In the genomic region with DNA sequence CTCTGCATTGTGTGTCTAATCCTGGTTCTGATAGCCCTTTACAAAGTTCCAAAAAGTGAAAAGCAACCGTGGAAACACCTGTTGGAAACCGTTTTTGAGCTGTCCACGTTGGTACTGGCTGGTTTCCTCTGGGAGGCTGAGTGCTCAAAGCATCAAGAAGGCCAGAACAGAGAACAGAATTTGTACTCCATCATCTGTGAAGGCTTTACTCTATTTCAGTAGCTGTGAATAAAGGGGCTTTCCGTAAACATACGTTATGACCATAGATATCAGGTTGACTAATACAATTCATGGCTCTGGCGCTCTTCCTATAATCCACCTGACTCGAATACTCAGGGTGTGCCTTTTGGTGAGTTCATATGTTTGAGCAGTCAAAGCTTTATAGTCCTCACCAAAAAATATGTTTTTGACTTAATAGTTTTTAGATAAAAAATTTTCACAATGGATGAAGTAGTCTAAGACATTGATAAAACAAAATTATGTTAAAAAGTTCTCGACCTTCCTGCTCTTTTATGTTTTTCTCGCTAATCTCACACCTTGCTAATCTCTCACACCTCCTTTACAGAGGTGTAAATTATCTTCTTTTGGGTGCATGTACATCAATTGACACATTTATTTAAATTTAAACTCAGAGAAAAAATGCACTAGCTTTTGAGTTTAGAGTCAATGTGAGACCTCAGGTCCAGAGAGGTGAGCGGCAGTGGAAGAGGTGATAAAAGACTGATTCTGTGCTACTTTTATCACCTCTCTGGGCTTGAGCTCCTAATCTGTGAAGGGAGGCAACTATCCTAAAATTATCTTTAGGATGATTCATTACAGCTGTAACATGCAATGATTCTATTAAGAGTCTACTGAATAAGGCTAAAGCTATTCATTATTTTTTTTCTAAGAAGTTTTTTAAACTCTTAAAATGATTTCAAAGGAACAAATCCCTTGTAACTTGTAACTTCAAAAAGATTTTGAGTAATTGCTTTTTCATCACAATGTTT, we compare ENCODE assay signal across 12 cellular contexts.
A peak's percentile ranks its signal among the peaks of the same experiment; 100 is the strongest.
DNase-seq lines count a peak whose midpoint lies in the region; ATAC-seq and TF ChIP-seq lines count a peak whose summit lies in the region.
"Had no signal": no experiment of that assay in that cellular context is flagged by ENCODE, and none has a peak within 500 bp of the region (broad histone marks: within the 10 kb centered on the region; RNA-seq: fewer than 3 reads in every experiment).

No MANE protein-coding gene starts in this region.

- peak overlapping the region; percentile 96 for H3K27ac Mint-ChIP-seq in activated naive CD8-positive, alpha-beta T cell
- H3K27ac Mint-ChIP-seq: endodermal cell had no signal

- H3K9me3 ChIP-seq in adrenal gland (replicated peaks in 1 of 3), result no peaks in the 10 kb centered on the region
- H3K9me3 ChIP-seq: transverse colon had no signal

- peaks cover 87% of the 10 kb centered on the region for H3K4me1 Mint-ChIP-seq in activated naive CD8-positive, alpha-beta T cell (ENCODE audit: low read depth)

- no peak for TF ChIP-seq CTCF in GM10248 (IDR thresholded peaks at IDR 0.05; ENCODE audit: control extremely low read depth, extremely low read depth, low read depth, missing control alignments)
- TF ChIP-seq CTCF in adrenal gland (IDR thresholded peaks at IDR 0.05), result no peak

- peak; percentile 29 for DNase-seq in GM10248 (ENCODE audit: extremely low spot score)
- DNase-seq in amniotic stem cell (lab: John Stamatoyannopoulos, UW), result no peak
- DNase-seq in ACHN, result no peak
- DNase-seq in adrenal gland, result no peak
- DNase-seq: Calu3, endodermal cell, transverse colon had no signal

- peaks cover 4% of the 10 kb centered on the region for H3K9me3 Mint-ChIP-seq in activated naive CD8-positive, alpha-beta T cell (ENCODE audit: low read depth)
- H3K9me3 Mint-ChIP-seq: endodermal cell had no signal

- in situ Hi-C loops in ACHN (cut with HindIII; ENCODE audit: low pct_ligation_motif_present, low pct_unique_long_range_greater_than_20kb, low sequenced_read_pairs), result no loop called here

- CTCF ChIA-PET in GM10248 (lab: Yijun Ruan, JAX), result interaction anchor here (0.7 to 1.7 kb wide), 8 partner anchors 9 to 138 kb away, joined by 3 to 6 read pairs (median 4); no protein-coding TSS in a partner anchor

- no peaks in the 10 kb centered on the region for H3K27me3 Mint-ChIP-seq in activated naive CD8-positive, alpha-beta T cell

- POLR2A ChIA-PET in GM10248 (lab: Yijun Ruan, JAX), result interaction anchor here (1.4 kb wide), 1 partner anchor 154 kb away, joined by 4 read pairs; no protein-coding TSS in a partner anchor

- ATAC-seq in GM19025 (IDR thresholded peaks at IDR 0.05; ENCODE audit: low read depth, unreplicated experiment), result peak; percentile 17
- ATAC-seq in HG03097 (IDR thresholded peaks at IDR 0.05; ENCODE audit: low FRiP score, unreplicated experiment), result peak; percentile 39
- ATAC-seq in esophagus mucosa, result no peak
- ATAC-seq: HepG2 had no signal

- TF ChIP-seq POLR2A in adrenal gland (IDR thresholded peaks at IDR 0.05), result no peak

- H3K27ac ChIP-seq in adrenal gland, result no peak overlapping the region
- H3K27ac ChIP-seq: transverse colon had no signal

- peaks cover 2% of the 10 kb centered on the region for H3K36me3 Mint-ChIP-seq in activated naive CD8-positive, alpha-beta T cell

- no peaks in the 10 kb centered on the region for H3K36me3 ChIP-seq in adrenal gland (replicated peaks in 1 of 2)
- H3K36me3 ChIP-seq: transverse colon had no signal

- no peaks in the 10 kb centered on the region for H3K4me1 ChIP-seq in adrenal gland (replicated peaks in 1 of 2)
- H3K4me1 ChIP-seq: transverse colon had no signal

- H3K4me3 Mint-ChIP-seq in activated naive CD8-positive, alpha-beta T cell, result peak overlapping the region; percentile 57
- H3K4me3 Mint-ChIP-seq: endodermal cell had no signal

- H3K27me3 ChIP-seq in adrenal gland, result no peaks in the 10 kb centered on the region
- H3K27me3 ChIP-seq: transverse colon had no signal

- WGBS in adrenal gland, 4 donors, result 87 to 95% (median 90%) methylated on average over 10 of the region's 10 CpGs

- intact Hi-C loops in adrenal gland (cut with DNase I), result no loop called here

- H3K4me3 ChIP-seq in adrenal gland, result no peak overlapping the region
- H3K4me3 ChIP-seq: transverse colon had no signal
